In genomic region chr3:46829699-46830208, GRCh38 we compare ENCODE assay signal across 12 cellular contexts. TPM values are rescaled to one million over a fixed set of nuclear protein-coding genes. Genes with fewer than 3 reads are reported as not detected.
DNase-seq lines count a peak whose midpoint lies in the region; ATAC-seq and TF ChIP-seq lines count a peak whose summit lies in the region.
"Had no signal": no experiment of that assay in that cellular context is flagged by ENCODE, and none has a peak within 500 bp of the region (broad histone marks: within the 10 kb centered on the region; RNA-seq: fewer than 3 reads in every experiment).

No MANE protein-coding gene starts in this region.

- H3K9me3 Mint-ChIP-seq in naive thymus-derived CD4-positive, alpha-beta T cell = no peaks in the 10 kb centered on the region

- ATAC-seq in GM18505 (IDR thresholded peaks at IDR 0.05; ENCODE audit: unreplicated experiment) = peak; percentile 72
- peak; percentile 68 for ATAC-seq in GM21423 (IDR thresholded peaks at IDR 0.05; ENCODE audit: unreplicated experiment)
- ATAC-seq in HG03469 (IDR thresholded peaks at IDR 0.05; ENCODE audit: unreplicated experiment) = peak; percentile 80
- ATAC-seq in naive thymus-derived CD4-positive, alpha-beta T cell = peak; percentile 76
- ATAC-seq: left cardiac atrium had no signal

- H3K9me3 ChIP-seq in naive thymus-derived CD4-positive, alpha-beta T cell (ENCODE audit: control insufficient read depth in 2 of 3, low read length in 3 of 3) = no peaks in the 10 kb centered on the region
- H3K9me3 ChIP-seq: right lobe of liver had no signal

- peaks cover 0 to 7% (median 0%) of the 10 kb centered on the region in 5 donors for H3K27me3 Mint-ChIP-seq in naive thymus-derived CD4-positive, alpha-beta T cell

- H3K4me1 Mint-ChIP-seq in naive thymus-derived CD4-positive, alpha-beta T cell = peaks cover 0 to 9% (median 3%) of the 10 kb centered on the region in 7 donors

- H3K36me3 Mint-ChIP-seq in naive thymus-derived CD4-positive, alpha-beta T cell = no peaks in the 10 kb centered on the region

- DNase-seq in naive thymus-derived CD4-positive, alpha-beta T cell = no peak
- DNase-seq in T1000 (lab: John Stamatoyannopoulos, UW) (no peak), cardiac septum (ENCODE audit: low spot score) (no peak), HuH-7 (ENCODE audit: low spot score) (no peak), NCI-H345 treated with DMSO at 0.1 percent for 48 hours (lab: John Stamatoyannopoulos, UW; ENCODE audit: unreplicated experiment) (no peak)
- DNase-seq: left cardiac atrium, right lobe of liver, trophoblast cell had no signal

- POLR2A ChIA-PET in naive thymus-derived CD4-positive, alpha-beta T cell (lab: Charles Lee) = no interaction called here

- H3K4me1 ChIP-seq in naive thymus-derived CD4-positive, alpha-beta T cell (ENCODE audit: control insufficient read depth in 2 of 2, insufficient read depth in 2 of 2, low read length in 2 of 2) = no peaks in the 10 kb centered on the region
- H3K4me1 ChIP-seq: right lobe of liver had no signal

- no peak overlapping the region for H3K4me3 Mint-ChIP-seq in naive thymus-derived CD4-positive, alpha-beta T cell

- no peaks in the 10 kb centered on the region for H3K36me3 ChIP-seq in naive thymus-derived CD4-positive, alpha-beta T cell (ENCODE audit: control insufficient read depth in 2 of 3, insufficient read depth in 3 of 3, low read length in 3 of 3)
- H3K36me3 ChIP-seq: right lobe of liver had no signal

- TF ChIP-seq POLR2A in GM18505 (IDR thresholded peaks at IDR 0.05; ENCODE audit: borderline replicate concordance, extremely low read depth, insufficient read depth, insufficient read length) = peak; percentile 36

- no peak overlapping the region for H3K27ac Mint-ChIP-seq in naive thymus-derived CD4-positive, alpha-beta T cell

- H3K4me3 ChIP-seq in naive thymus-derived CD4-positive, alpha-beta T cell (ENCODE audit: low read length) = no peak overlapping the region
- H3K4me3 ChIP-seq: right lobe of liver had no signal

- intact Hi-C loops in naive thymus-derived CD4-positive, alpha-beta T cell (cut with micrococcal nuclease) = no loop called here
- intact Hi-C loops in cardiac septum (cut with DNase I) = no loop called here

- H3K27ac ChIP-seq in naive thymus-derived CD4-positive, alpha-beta T cell (ENCODE audit: low read depth, low read length) = no peak overlapping the region
- H3K27ac ChIP-seq: right lobe of liver had no signal

- no peaks in the 10 kb centered on the region for H3K27me3 ChIP-seq in naive thymus-derived CD4-positive, alpha-beta T cell (ENCODE audit: control insufficient read depth in 2 of 2, insufficient read depth in 2 of 2, low read length in 2 of 2)
- H3K27me3 ChIP-seq: right lobe of liver had no signal

- CTCF ChIA-PET in naive thymus-derived CD4-positive, alpha-beta T cell (lab: Charles Lee) = no interaction called here

RNA-seq across cellular contexts. Expression of gene MYL3, which starts 33.5 kb away (rescaled TPM):
- not detected for total RNA-seq in naive thymus-derived CD4-positive, alpha-beta T cell
- not detected for polyA plus RNA-seq in naive thymus-derived CD4-positive, alpha-beta T cell
- 3,804 TPM for total RNA-seq in cardiac septum
- total RNA-seq: MCF 10A had no signal

RNA-seq across cellular contexts. Expression of gene PTH1R, which starts 47.8 kb away (rescaled TPM):
- total RNA-seq in naive thymus-derived CD4-positive, alpha-beta T cell = not detected
- not detected for polyA plus RNA-seq in naive thymus-derived CD4-positive, alpha-beta T cell
- 5.4 TPM for total RNA-seq in cardiac septum
- total RNA-seq: MCF 10A had no signal

Comparison
In these comparisons a context has a peak if more than half of its experiments do, and no peak if none do; other contexts are left out.
1. RNA of gene MYL3, which starts 33.5 kb away (total RNA-seq): 3,804 TPM in cardiac septum (single experiment); not detected in naive thymus-derived CD4-positive, alpha-beta T cell; every median in the first group is over 1,000 times any median in the second.
2. Peak in every context shown above with its lines, with median percentiles within 50 percentile points of each other: ATAC-seq.